Comparison of ENCODE assay signal across 12 cellular contexts in the genomic region with DNA sequence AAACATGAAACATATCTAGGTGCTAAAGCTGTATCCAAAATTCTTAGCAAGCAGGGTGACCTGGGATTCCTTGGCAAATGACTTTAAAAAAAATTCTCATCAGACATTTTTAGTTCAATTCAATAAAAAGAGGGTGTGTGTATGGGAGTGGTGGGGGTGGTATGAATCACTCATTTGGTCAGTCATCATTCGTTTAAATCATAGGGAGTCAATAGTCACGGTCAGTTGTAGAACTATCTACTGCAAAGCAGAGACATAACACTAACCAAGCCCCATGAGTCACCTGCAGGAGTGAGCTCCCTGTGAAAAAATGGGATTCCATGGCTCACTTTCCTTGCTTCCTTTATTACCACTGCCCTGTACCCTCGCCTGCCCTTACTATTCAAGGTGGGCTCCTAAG.
"Had no signal": no experiment of that assay in that cellular context is flagged by ENCODE, and none has a peak within 500 bp of the region (broad histone marks: within the 10 kb centered on the region; RNA-seq: fewer than 3 reads in every experiment).

No MANE protein-coding gene starts in this region.

- DNase-seq: activated CD4-positive, alpha-beta T cell treated with anti-CD3 and anti-CD28 coated beads for 48 hours; activated naive CD4-positive, alpha-beta T cell treated with anti-CD3 and anti-CD28 coated beads, Interleukin-2, amount 10 ng/mL, durations not matched to agents 7 days and 5 days; body of pancreas; effector memory CD8-positive, alpha-beta T cell; erythroblast; left cardiac atrium; lower lobe of right lung; naive thymus-derived CD4-positive, alpha-beta T cell; small intestine; stomach; uterus had no signal

- ATAC-seq: body of pancreas; effector memory CD8-positive, alpha-beta T cell; left cardiac atrium; lower lobe of right lung; naive thymus-derived CD4-positive, alpha-beta T cell; WTC11 had no signal
